ENCODE assay signal across 21 cellular contexts in genomic region chr16:61148930-61149329, GRCh38.
DNase-seq lines count a peak whose midpoint lies in the region; ATAC-seq, FAIRE-seq and TF ChIP-seq lines count a peak whose summit lies in the region.
"Had no signal": no experiment of that assay in that cellular context is flagged by ENCODE, and none has a peak within 500 bp of the region (broad histone marks: within the 10 kb centered on the region; RNA-seq: fewer than 3 reads in every experiment).

No MANE protein-coding gene starts in this region.

- no peaks in the 10 kb centered on the region for H3K79me1 ChIP-seq in H1 (ENCODE audit: low read depth, low read length)

- no peak overlapping the region for H2AFZ ChIP-seq in OCI-LY1 (ENCODE audit: low read length)
- peak overlapping the region; percentile 86; the same call in 1 of the 2 replicates for H2AFZ ChIP-seq in H1 (ENCODE audit: low read length)

- H4K5ac ChIP-seq in H1 (ENCODE audit: insufficient read length, low read depth, low read length): no peak overlapping the region

- no peak overlapping the region for H3K4me3 ChIP-seq in HAP-1
- no peak overlapping the region for H3K4me3 ChIP-seq in OCI-LY1 (ENCODE audit: low read depth, low read length, poor library complexity, severe bottlenecking)
- H3K4me3 ChIP-seq in H1 (ENCODE audit: extremely low read depth in 1 of 4, insufficient read depth in 2 of 4, low read depth in 3 of 4, low read length in 4 of 4): no peak overlapping the region
- H3K4me3 ChIP-seq: lower lobe of right lung, MG63, prostate gland, transverse colon had no signal

- ATAC-seq in GM18502 (IDR thresholded peaks at IDR 0.05; ENCODE audit: poor library complexity, unreplicated experiment): no peak
- ATAC-seq: activated CD8-positive, alpha-beta T cell treated with anti-CD3 and anti-CD28 coated beads for 36 hours; foreskin keratinocyte; naive thymus-derived CD4-positive, alpha-beta T cell had no signal

- H2BK5ac ChIP-seq in H1 (ENCODE audit: low read depth, low read length): no peak overlapping the region

- no peak overlapping the region for H2BK20ac ChIP-seq in H1 (ENCODE audit: low read length)

- no peak overlapping the region for H2AK5ac ChIP-seq in H1 (ENCODE audit: low read depth, low read length)

- no peak for TF ChIP-seq POLR2A in H1 (IDR thresholded peaks at IDR 0.05; ENCODE audit: control extremely low read depth in 1 of 2, low read depth in 2 of 2, low read length in 2 of 2)

- H3K56ac ChIP-seq in H1 (replicated peaks; ENCODE audit: insufficient read length, low read depth, low read length): no peak overlapping the region

- H3K4me1 ChIP-seq in HAP-1: no peaks in the 10 kb centered on the region; the same call in 1 of the 2 replicates
- no peaks in the 10 kb centered on the region for H3K4me1 ChIP-seq in OCI-LY1 (ENCODE audit: insufficient read depth, low read length, severe bottlenecking)
- no peaks in the 10 kb centered on the region for H3K4me1 ChIP-seq in H1 (replicated peaks in 1 of 4; ENCODE audit: control insufficient read depth in 3 of 4, insufficient read depth in 4 of 4, low read length in 3 of 4)
- H3K4me1 ChIP-seq: foreskin keratinocyte, lower lobe of right lung, prostate gland, transverse colon had no signal

- no peaks in the 10 kb centered on the region for H3K9me3 ChIP-seq in HAP-1
- H3K9me3 ChIP-seq in OCI-LY1 (ENCODE audit: low read length): no peaks in the 10 kb centered on the region
- no peaks in the 10 kb centered on the region for H3K9me3 ChIP-seq in H1 (ENCODE audit: insufficient read depth in 2 of 2, low read depth in 1 of 2, low read length in 1 of 2)
- H3K9me3 ChIP-seq: lower lobe of right lung, MG63, prostate gland, transverse colon had no signal

- 71% methylated on average over 3 of the region's 3 CpGs; no CpG with 5 or more reads in 1 of the 2 experiments for WGBS in H1 (ENCODE audit: extremely low coverage in 1 of 2, insufficient coverage in 1 of 2, insufficient read length in 1 of 2, insufficient replicate concordance in 2 of 2, low coverage in 1 of 2, low lambda C conversion rate in 2 of 2, missing lambda C conversion rate in 1 of 2), 2 experiments

- H3K4me2 ChIP-seq in OCI-LY1 (ENCODE audit: low read length) (no peak overlapping the region), H1 (ENCODE audit: insufficient read depth in 1 of 2, low read depth in 2 of 2, low read length in 2 of 2) (no peak overlapping the region)

- H3K36me3 ChIP-seq in HAP-1 (replicated peaks) (no peaks in the 10 kb centered on the region), OCI-LY1 (ENCODE audit: insufficient read depth, low read length) (no peaks in the 10 kb centered on the region), H1 (ENCODE audit: control insufficient read depth in 2 of 4, insufficient read depth in 4 of 4, low read length in 3 of 4) (no peaks in the 10 kb centered on the region)
- H3K36me3 ChIP-seq: lower lobe of right lung, MG63, prostate gland, transverse colon had no signal

- no peak for TF ChIP-seq EP300 in H1 (IDR thresholded peaks at IDR 0.05; ENCODE audit: borderline replicate concordance in 1 of 2, low read depth in 2 of 2, low read length in 2 of 2)

- peak; percentile 52 to 58 for TF ChIP-seq RAD21 in H1 (IDR thresholded peaks at IDR 0.05 in 1 of 2, conservative IDR thresholded peaks at IDR 0.05 in 1 of 2; ENCODE audit: low read depth in 2 of 2, low read length in 2 of 2)

- no peak overlapping the region for H3K9ac ChIP-seq in OCI-LY1 (ENCODE audit: low read length)
- no peak overlapping the region for H3K9ac ChIP-seq in H1 (replicated peaks in 1 of 4; ENCODE audit: extremely low read depth in 1 of 4, low read depth in 3 of 4, low read length in 3 of 4)

- no peak overlapping the region for H2BK12ac ChIP-seq in H1 (ENCODE audit: low read depth, low read length)

- H3K27ac ChIP-seq in OCI-LY1 (ENCODE audit: low read depth, low read length, poor library complexity, severe bottlenecking) (no peak overlapping the region), H1 (ENCODE audit: low read depth, low read length) (no peak overlapping the region)
- H3K27ac ChIP-seq: foreskin keratinocyte, lower lobe of right lung, prostate gland, transverse colon had no signal

- H3K79me2 ChIP-seq in OCI-LY1 (ENCODE audit: insufficient read depth, low read length) (no peaks in the 10 kb centered on the region), H1 (ENCODE audit: control insufficient read depth in 1 of 2, insufficient read depth in 2 of 2, low read length in 2 of 2) (no peaks in the 10 kb centered on the region)

- H3K4ac ChIP-seq in H1 (replicated peaks; ENCODE audit: insufficient read length, low read depth, low read length): no peak overlapping the region

- no peaks in the 10 kb centered on the region for H3F3A ChIP-seq in OCI-LY1 (ENCODE audit: insufficient read depth, low read length)

- FAIRE-seq in H1 (lab: Jason Lieb, UNC): no peak
- FAIRE-seq: GM12892 had no signal

- peak; percentile 65 for TF ChIP-seq CTCF in OCI-LY1 (IDR thresholded peaks at IDR 0.05; ENCODE audit: low read length)
- peak in 2 of 3 experiments; percentile 26 to 46; a peak in 2 of 4 replicates for TF ChIP-seq CTCF in H1 (IDR thresholded peaks at IDR 0.05; ENCODE audit: control extremely low read depth in 1 of 3, insufficient read depth in 1 of 3, low read depth in 1 of 3, low read length in 3 of 3)

- H3K18ac ChIP-seq in H1 (ENCODE audit: extremely low read depth, low read length): no peak overlapping the region

- no peak overlapping the region for H2BK120ac ChIP-seq in H1 (replicated peaks; ENCODE audit: low read depth, low read length)

- in situ Hi-C loops in HAP-1 (cut with MboI; ENCODE audit: low sequenced_read_pairs): no loop called here

- no peak overlapping the region for H2BK15ac ChIP-seq in H1 (ENCODE audit: low read length)

- no peak overlapping the region for H3K23ac ChIP-seq in H1 (ENCODE audit: insufficient read length)

- H4K8ac ChIP-seq in H1 (ENCODE audit: extremely low read depth, insufficient read depth, low read length): no peak overlapping the region

- no peaks in the 10 kb centered on the region for H3K23me2 ChIP-seq in H1 (ENCODE audit: low read depth, low read length)

- POLR2A ChIA-PET in H1 (lab: Charles Lee; ENCODE audit: partially characterized antibody): no interaction called here

- 0 out of 2 replicates have a peak, but pooled peaks cover 2% of the 10 kb centered on the region for H3K27me3 ChIP-seq in HAP-1 (ENCODE audit: low read depth)
- H3K27me3 ChIP-seq in OCI-LY1 (ENCODE audit: insufficient read depth, low read length): no peaks in the 10 kb centered on the region
- peaks cover 0 to 1% (median 0%) of the 10 kb centered on the region in 4 experiments; a peak in 1 of 7 replicates for H3K27me3 ChIP-seq in H1 (replicated peaks in 1 of 4; ENCODE audit: control insufficient read depth in 3 of 4, extremely low read depth in 1 of 4, insufficient read depth in 3 of 4, low read length in 3 of 4)
- H3K27me3 ChIP-seq: foreskin keratinocyte, MG63, transverse colon had no signal

- DNase-seq in DMS 273 (lab: John Stamatoyannopoulos, UW; ENCODE audit: unreplicated experiment) (peak; percentile 7), DMS 273 treated with DMSO at 0.1 percent for 48 hours (lab: John Stamatoyannopoulos, UW) (no peak), HAP-1 (ENCODE audit: low spot score in 2 of 2) (peak; percentile 36 to 45), H1 (ENCODE audit: low read depth in 1 of 2, low spot score in 2 of 2) (no peak), glomerular visceral epithelial cell (ENCODE audit: extremely low spot score) (no peak), C1 segment of cervical spinal cord (lab: John Stamatoyannopoulos, UW) (no peak)
- DNase-seq: 8988T; activated CD8-positive, alpha-beta T cell treated with anti-CD3 and anti-CD28 coated beads for 36 hours; CD4-positive, CD25-positive, alpha-beta regulatory T cell; foreskin keratinocyte; lower lobe of right lung; MG63; naive thymus-derived CD4-positive, alpha-beta T cell; NCI-H2081; stimulated activated naive CD4-positive, alpha-beta T cell; SW 1271; transverse colon had no signal

- H4K91ac ChIP-seq in H1 (replicated peaks; ENCODE audit: insufficient read length, low read length): peak overlapping the region; percentile 15

- no peak overlapping the region for H3K14ac ChIP-seq in H1 (ENCODE audit: insufficient read length)

- no peaks in the 10 kb centered on the region for H3K9me2 ChIP-seq in OCI-LY1 (ENCODE audit: low read depth, low read length)

- H4K20me1 ChIP-seq in OCI-LY1 (ENCODE audit: insufficient read depth, low read length) (no peaks in the 10 kb centered on the region), H1 (replicated peaks in 1 of 2; ENCODE audit: control insufficient read depth in 1 of 2, insufficient read depth in 2 of 2, low read length in 2 of 2) (no peaks in the 10 kb centered on the region)

- CTCF ChIA-PET in H1 (lab: Charles Lee; ENCODE audit: partially characterized antibody): interaction anchor here (0.8 kb wide), 1 partner anchor 17 kb away, joined by 3 read pairs; no protein-coding TSS in a partner anchor

TF ChIP-seq in H1, 55 proteins besides CTCF, POLR2A, EP300 and RAD21 (continues in another document):
- no peak for TF ChIP-seq SIX5 (IDR thresholded peaks at IDR 0.05; ENCODE audit: low read depth, low read length)
- TF ChIP-seq SP1 (IDR thresholded peaks at IDR 0.05; ENCODE audit: low read depth, low read length): no peak
- no peak for TF ChIP-seq FOSL1 (IDR thresholded peaks at IDR 0.05; ENCODE audit: insufficient read depth, low read depth, low read length)
- no peak for TF ChIP-seq RFX5 (IDR thresholded peaks at IDR 0.05; ENCODE audit: borderline replicate concordance, low read depth, low read length)
- TF ChIP-seq EGR1 (IDR thresholded peaks at IDR 0.05; ENCODE audit: borderline replicate concordance, low read depth, low read length): no peak
- TF ChIP-seq USF2 (IDR thresholded peaks at IDR 0.05; ENCODE audit: low read length): peak; percentile 21; the same call in 1 of the 2 replicates
- TF ChIP-seq SIRT6 (IDR thresholded peaks at IDR 0.05; ENCODE audit: low read length): no peak
- TF ChIP-seq MAX (IDR thresholded peaks at IDR 0.05): peak; percentile 57; the same call in 1 of the 2 replicates
- TF ChIP-seq RXRA (IDR thresholded peaks at IDR 0.05; ENCODE audit: insufficient read depth, low read depth, low read length): no peak
- no peak for TF ChIP-seq MAFK (IDR thresholded peaks at IDR 0.05; ENCODE audit: low read depth, low read length)

Comparison
In these comparisons a context has a peak if more than half of its experiments do, and no peak if none do; other contexts are left out.
1. DNase-seq: peak in DMS 273 (single experiment) and HAP-1 (2 of 2); none in DMS 273 treated with DMSO at 0.1 percent for 48 hours (single experiment), H1 (0 of 2), glomerular visceral epithelial cell (single experiment) and C1 segment of cervical spinal cord (0 of 14).